Comparison of ENCODE assay signal across 12 cellular contexts in genomic region chr17:80752369-80752705, GRCh38.
A peak's percentile ranks its signal among the peaks of the same experiment; 100 is the strongest.
DNase-seq lines count a peak whose midpoint lies in the region; TF ChIP-seq lines count a peak whose summit lies in the region.
"Had no signal": no experiment of that assay in that cellular context is flagged by ENCODE, and none has a peak within 500 bp of the region (broad histone marks: within the 10 kb centered on the region; RNA-seq: fewer than 3 reads in every experiment).

No MANE protein-coding gene starts in this region.

- WGBS in mesodermal cell (ENCODE audit: insufficient coverage in 2 of 2), 2 experiments, result 82 to 89% methylated on average over 3 to 4 of the region's 5 CpGs

- TF ChIP-seq CTCF in type B pancreatic cell (conservative IDR thresholded peaks at IDR 0.05), result no peak

- peaks cover 67% of the 10 kb centered on the region for H3K4me1 Mint-ChIP-seq in activated naive CD4-positive, alpha-beta T cell treated with anti-CD3 and anti-CD28 coated beads, Interleukin-2, amount 10 ng/mL, durations not matched to agents 7 days and 5 days
- peaks cover 54% of the 10 kb centered on the region for H3K4me1 Mint-ChIP-seq in activated naive CD8-positive, alpha-beta T cell (ENCODE audit: low read depth)
- H3K4me1 Mint-ChIP-seq in type B pancreatic cell (ENCODE audit: unreplicated experiment), result peaks cover 26% of the 10 kb centered on the region

- H3K9me3 Mint-ChIP-seq in activated naive CD4-positive, alpha-beta T cell treated with anti-CD3 and anti-CD28 coated beads, Interleukin-2, amount 10 ng/mL, durations not matched to agents 7 days and 5 days, result peaks cover 2% of the 10 kb centered on the region
- H3K9me3 Mint-ChIP-seq in activated naive CD8-positive, alpha-beta T cell (ENCODE audit: low read depth), result no peaks in the 10 kb centered on the region
- H3K9me3 Mint-ChIP-seq in type B pancreatic cell, result no peaks in the 10 kb centered on the region

- peak overlapping the region; percentile 84 for H3K27ac Mint-ChIP-seq in activated naive CD4-positive, alpha-beta T cell treated with anti-CD3 and anti-CD28 coated beads, Interleukin-2, amount 10 ng/mL, durations not matched to agents 7 days and 5 days
- H3K27ac Mint-ChIP-seq in activated naive CD8-positive, alpha-beta T cell, result peak overlapping the region; percentile 79
- H3K27ac Mint-ChIP-seq in type B pancreatic cell, result peak overlapping the region; percentile 32

- H3K36me3 ChIP-seq in mesodermal cell (ENCODE audit: control insufficient read depth, insufficient read depth, low read length), result peaks cover 28% of the 10 kb centered on the region

- H3K9me3 ChIP-seq in mesodermal cell (ENCODE audit: control insufficient read depth, low read length), result no peaks in the 10 kb centered on the region
- H3K9me3 ChIP-seq: heart left ventricle had no signal

- H3K27me3 Mint-ChIP-seq in activated naive CD4-positive, alpha-beta T cell treated with anti-CD3 and anti-CD28 coated beads, Interleukin-2, amount 10 ng/mL, durations not matched to agents 7 days and 5 days, result no peaks in the 10 kb centered on the region
- no peaks in the 10 kb centered on the region for H3K27me3 Mint-ChIP-seq in activated naive CD8-positive, alpha-beta T cell
- no peaks in the 10 kb centered on the region for H3K27me3 Mint-ChIP-seq in type B pancreatic cell

- DNase-seq in activated naive CD4-positive, alpha-beta T cell treated with anti-CD3 and anti-CD28 coated beads, Interleukin-2, amount 10 ng/mL, durations not matched to agents 7 days and 5 days, result no peak
- no peak for DNase-seq in activated naive CD4-positive, alpha-beta T cell treated with Interleukin-2 at 50 U/mL for 16 hours
- DNase-seq in type B pancreatic cell (ENCODE audit: extremely low spot score, unreplicated experiment) (no peak), iPS-NIHi7 (ENCODE audit: extremely low spot score) (no peak), NCI-H2171 treated with DMSO at 0.1 percent for 48 hours (lab: John Stamatoyannopoulos, UW) (no peak)
- DNase-seq in stimulated activated CD4-positive, alpha-beta T cell treated with anti-CD3 and anti-CD28 coated beads, Interleukin-1b, Interleukin-23, amount 100 ng/mL, for 48 hours, result no peak
- DNase-seq: DMS79; heart left ventricle; MM.1S; stimulated activated CD4-positive, alpha-beta T cell treated with anti-CD3 and anti-CD28 coated beads, Interleukin-15, amount 100 ng/mL, for 24 hours had no signal

- CTCF ChIA-PET in activated naive CD4-positive, alpha-beta T cell treated with anti-CD3 and anti-CD28 coated beads, Interleukin-2, amount 10 ng/mL, durations not matched to agents 7 days and 5 days (lab: Charles Lee), result no interaction called here

- peaks cover 50% of the 10 kb centered on the region for H3K36me3 Mint-ChIP-seq in activated naive CD4-positive, alpha-beta T cell treated with anti-CD3 and anti-CD28 coated beads, Interleukin-2, amount 10 ng/mL, durations not matched to agents 7 days and 5 days
- peaks cover 24% of the 10 kb centered on the region for H3K36me3 Mint-ChIP-seq in activated naive CD8-positive, alpha-beta T cell
- peaks cover 27% of the 10 kb centered on the region for H3K36me3 Mint-ChIP-seq in type B pancreatic cell

- no peak overlapping the region for H3K4me3 ChIP-seq in mesodermal cell (ENCODE audit: extremely low read depth, insufficient read depth, low read length, poor library complexity, severe bottlenecking)
- H3K4me3 ChIP-seq: heart left ventricle had no signal

- peak overlapping the region; percentile 45 for H3K27ac ChIP-seq in mesodermal cell (ENCODE audit: low read depth, low read length, severe bottlenecking)

- peaks cover 10% of the 10 kb centered on the region for H3K4me1 ChIP-seq in mesodermal cell (ENCODE audit: control insufficient read depth, insufficient read depth, low read length, poor library complexity, severe bottlenecking)

- peak overlapping the region; percentile 24 for H3K4me3 Mint-ChIP-seq in activated naive CD4-positive, alpha-beta T cell treated with anti-CD3 and anti-CD28 coated beads, Interleukin-2, amount 10 ng/mL, durations not matched to agents 7 days and 5 days
- H3K4me3 Mint-ChIP-seq in activated naive CD8-positive, alpha-beta T cell, result peak overlapping the region; percentile 59
- peak overlapping the region; percentile 49 for H3K4me3 Mint-ChIP-seq in type B pancreatic cell

Comparison
In these comparisons a context has a peak if more than half of its experiments do, and no peak if none do; other contexts are left out.
1. H3K27ac Mint-ChIP-seq: peak in every context shown above with its lines; median percentile 84 in activated naive CD4-positive, alpha-beta T cell treated with anti-CD3 and anti-CD28 coated beads, Interleukin-2, amount 10 ng/mL, durations not matched to agents 7 days and 5 days; 79 in activated naive CD8-positive, alpha-beta T cell; 32 in type B pancreatic cell.